In the genomic region with DNA sequence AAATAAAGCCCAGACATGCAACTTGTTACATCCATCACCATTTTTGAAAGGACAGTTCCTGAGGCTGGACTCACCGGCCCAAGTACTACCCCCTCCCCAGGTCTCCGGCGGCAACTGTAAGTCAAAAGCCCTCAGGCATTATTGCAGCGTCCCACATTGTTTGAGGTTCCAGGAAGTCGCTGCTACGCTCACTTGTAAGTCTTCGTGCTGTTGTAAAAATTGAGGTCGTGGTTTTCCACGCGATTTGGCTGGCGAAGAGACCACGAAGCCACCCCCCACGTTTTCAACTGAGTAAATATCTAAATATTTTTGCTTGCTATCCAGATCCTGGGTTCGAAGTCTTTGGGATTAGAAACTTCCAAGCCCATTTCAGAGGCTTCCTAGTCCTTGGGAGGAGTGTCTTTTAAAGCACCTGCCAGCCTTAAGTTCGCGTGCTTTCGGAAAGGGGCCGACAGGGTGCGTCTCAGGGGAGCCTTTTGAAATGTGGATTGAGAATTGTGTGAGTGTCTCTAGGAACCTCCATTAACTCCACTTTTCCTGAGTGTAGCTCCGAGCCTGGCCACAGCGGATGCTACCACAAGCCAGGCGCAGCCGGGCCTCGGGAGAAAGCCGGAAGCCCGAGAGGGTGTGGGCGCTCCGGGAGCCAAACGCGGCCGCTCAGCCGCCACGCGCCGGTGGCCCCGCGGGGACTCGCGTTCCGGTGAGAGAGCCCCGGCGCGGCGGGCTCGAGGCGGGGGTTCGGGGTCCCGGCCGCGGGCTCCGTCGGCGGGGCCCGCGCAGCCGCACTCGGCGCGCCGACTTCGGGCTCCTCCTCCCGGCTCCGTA, we compare ENCODE assay signal across 8 cellular contexts. TPM values are rescaled to one million over a fixed set of nuclear protein-coding genes. Genes with fewer than 3 reads are reported as not detected.
DNase-seq lines count a peak whose midpoint lies in the region; ATAC-seq and TF ChIP-seq lines count a peak whose summit lies in the region.

A gene with protein sequence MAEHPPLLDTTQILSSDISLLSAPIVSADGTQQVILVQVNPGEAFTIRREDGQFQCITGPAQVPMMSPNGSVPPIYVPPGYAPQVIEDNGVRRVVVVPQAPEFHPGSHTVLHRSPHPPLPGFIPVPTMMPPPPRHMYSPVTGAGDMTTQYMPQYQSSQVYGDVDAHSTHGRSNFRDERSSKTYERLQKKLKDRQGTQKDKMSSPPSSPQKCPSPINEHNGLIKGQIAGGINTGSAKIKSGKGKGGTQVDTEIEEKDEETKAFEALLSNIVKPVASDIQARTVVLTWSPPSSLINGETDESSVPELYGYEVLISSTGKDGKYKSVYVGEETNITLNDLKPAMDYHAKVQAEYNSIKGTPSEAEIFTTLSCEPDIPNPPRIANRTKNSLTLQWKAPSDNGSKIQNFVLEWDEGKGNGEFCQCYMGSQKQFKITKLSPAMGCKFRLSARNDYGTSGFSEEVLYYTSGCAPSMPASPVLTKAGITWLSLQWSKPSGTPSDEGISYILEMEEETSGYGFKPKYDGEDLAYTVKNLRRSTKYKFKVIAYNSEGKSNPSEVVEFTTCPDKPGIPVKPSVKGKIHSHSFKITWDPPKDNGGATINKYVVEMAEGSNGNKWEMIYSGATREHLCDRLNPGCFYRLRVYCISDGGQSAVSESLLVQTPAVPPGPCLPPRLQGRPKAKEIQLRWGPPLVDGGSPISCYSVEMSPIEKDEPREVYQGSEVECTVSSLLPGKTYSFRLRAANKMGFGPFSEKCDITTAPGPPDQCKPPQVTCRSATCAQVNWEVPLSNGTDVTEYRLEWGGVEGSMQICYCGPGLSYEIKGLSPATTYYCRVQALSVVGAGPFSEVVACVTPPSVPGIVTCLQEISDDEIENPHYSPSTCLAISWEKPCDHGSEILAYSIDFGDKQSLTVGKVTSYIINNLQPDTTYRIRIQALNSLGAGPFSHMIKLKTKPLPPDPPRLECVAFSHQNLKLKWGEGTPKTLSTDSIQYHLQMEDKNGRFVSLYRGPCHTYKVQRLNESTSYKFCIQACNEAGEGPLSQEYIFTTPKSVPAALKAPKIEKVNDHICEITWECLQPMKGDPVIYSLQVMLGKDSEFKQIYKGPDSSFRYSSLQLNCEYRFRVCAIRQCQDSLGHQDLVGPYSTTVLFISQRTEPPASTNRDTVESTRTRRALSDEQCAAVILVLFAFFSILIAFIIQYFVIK (plus strand): TSS at position 812 of the 825 bp plus-strand sequence. CDS start 30,279 bp downstream, outside the sequence.

- TF ChIP-seq CTCF in body of pancreas (IDR thresholded peaks at IDR 0.05): peak in 2 of 7 experiments; percentile 11 to 14

- H3K4me1 ChIP-seq in body of pancreas (peaks cover 22% of the 10 kb centered on the region), iPS DF 6.9 (ENCODE audit: control insufficient read depth, insufficient read depth, low read length) (peaks cover 1% of the 10 kb centered on the region; the same call in 1 of the 2 replicates)

- peak; percentile 29 to 67 (median 55) for TF ChIP-seq POLR2A in body of pancreas (IDR thresholded peaks at IDR 0.05)

- DNase-seq in DMS53 treated with DMSO at 0.1 percent for 48 hours (lab: John Stamatoyannopoulos, UW; ENCODE audit: unreplicated experiment) (peak; percentile 50), SW 1271 (lab: John Stamatoyannopoulos, UW) (peak; percentile 22 to 55), body of pancreas (peak; percentile 42 to 79 (median 64)), iPS DF 6.9 (ENCODE audit: low read depth, low spot score) (no peak), sciatic nerve (ENCODE audit: low spot score) (peak; percentile 60), CD1c-positive myeloid dendritic cell (ENCODE audit: extremely low spot score) (no peak)
- peak; percentile 74 for DNase-seq in Jurkat, Clone E6-1 (ENCODE audit: low read depth, low spot score)

- H3K27me3 ChIP-seq in body of pancreas (no peaks in the 10 kb centered on the region), iPS DF 6.9 (ENCODE audit: control insufficient read depth, insufficient read depth, low read length) (no peaks in the 10 kb centered on the region)

- H3K27ac ChIP-seq in body of pancreas: peak within 1 kb of the TSS; percentile 74 to 99 (median 94)
- H3K27ac ChIP-seq in iPS DF 6.9 (ENCODE audit: low read length): no peak within 1 kb of the TSS

- no peaks in the 10 kb centered on the region for H3K36me3 ChIP-seq in body of pancreas (replicated peaks in 1 of 2; ENCODE audit: insufficient read depth in 1 of 2, low read depth in 2 of 2)
- no peaks in the 10 kb centered on the region for H3K36me3 ChIP-seq in iPS DF 6.9 (ENCODE audit: control insufficient read depth, insufficient read depth, low read length)

- H3K9me3 ChIP-seq in body of pancreas (no peaks in the 10 kb centered on the region), iPS DF 6.9 (ENCODE audit: control insufficient read depth, insufficient read depth, low read length) (no peaks in the 10 kb centered on the region)

- intact Hi-C loops in body of pancreas (cut with DNase I): no loop called here
- intact Hi-C loops in sciatic nerve (cut with DNase I): no loop called here

- peak within 1 kb of the TSS; percentile 59 for H3K4me3 ChIP-seq in Jurkat, Clone E6-1 (ENCODE audit: low read length)
- H3K4me3 ChIP-seq in body of pancreas (peak within 1 kb of the TSS; percentile 50 to 94), iPS DF 6.9 (ENCODE audit: low read length) (peak within 1 kb of the TSS; percentile 67)

- ATAC-seq in GM21360 (IDR thresholded peaks at IDR 0.05; ENCODE audit: unreplicated experiment) (peak; percentile 9), body of pancreas (peak; percentile 67), sciatic nerve (peak; percentile 87)

- 1% methylated on average over 19 to 62 of the region's 63 CpGs for WGBS in body of pancreas, 2 donors
- WGBS in iPS DF 6.9 (ENCODE audit: insufficient coverage, insufficient read length): no CpG with 5 or more reads among the region's 63 CpGs

RNA-seq across cellular contexts. Expression of the gene that starts here (rescaled TPM):
- polyA plus RNA-seq in Jurkat, Clone E6-1 (2012; ENCODE audit: insufficient read depth, insufficient read length): 7.7 TPM
- 10 to 100 TPM; 53.7 to 62.8 TPM for total RNA-seq in body of pancreas
- 60.0 TPM for total RNA-seq in sciatic nerve

Comparison
In these comparisons a context has a peak if more than half of its experiments do, and no peak if none do; other contexts are left out.
1. DNase-seq: peak in DMS53 treated with DMSO at 0.1 percent for 48 hours (single experiment), Jurkat, Clone E6-1 (single experiment), SW 1271 (2 of 2), body of pancreas (4 of 4) and sciatic nerve (single experiment); none in iPS DF 6.9 (single experiment) and CD1c-positive myeloid dendritic cell (single experiment).
2. ATAC-seq: peak in every context shown above with its lines; median percentile 87 in sciatic nerve; 67 in body of pancreas; 9 in GM21360.
3. Peak in every context shown above with its lines, with median percentiles within 50 percentile points of each other: H3K4me3 ChIP-seq.